In the genomic region with DNA sequence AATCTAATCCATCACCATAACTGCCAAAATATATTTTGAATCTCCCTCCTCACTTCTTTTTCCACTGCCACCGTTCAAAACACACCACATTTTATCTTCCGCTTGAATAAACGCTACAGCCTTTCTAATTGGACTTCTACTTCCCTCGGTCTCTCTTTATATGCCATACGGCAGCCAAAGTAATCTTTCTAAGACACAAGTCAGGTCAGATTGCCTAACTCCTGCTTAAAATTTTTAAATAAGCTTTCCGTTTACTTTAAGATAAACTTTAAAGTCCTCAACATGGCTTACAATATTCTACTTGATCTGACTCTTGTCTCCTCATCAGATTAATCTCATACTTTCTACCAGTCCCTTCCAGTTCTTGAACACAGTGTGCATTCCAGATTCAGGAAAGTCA, we compare ENCODE assay signal across 13 cellular contexts.
"Had no signal": no experiment of that assay in that cellular context is flagged by ENCODE, and none has a peak within 500 bp of the region (broad histone marks: within the 10 kb centered on the region; RNA-seq: fewer than 3 reads in every experiment).

No MANE protein-coding gene starts in this region.

- H3K9me3 Mint-ChIP-seq: activated CD4-positive, alpha-beta T cell treated with anti-CD3 and anti-CD28 coated beads, Interleukin-2, amount 10 ng/mL, durations not matched to agents 24 days and 14 days; activated naive CD8-positive, alpha-beta T cell treated with anti-CD3 and anti-CD28 coated beads, Interleukin-2, amount 50 U/mL, for 24 hours; immature natural killer cell; memory B cell; neural crest cell; stimulated activated naive CD8-positive, alpha-beta T cell treated with anti-CD3 and anti-CD28 coated beads, Interleukin-15, amount 100 ng/mL, for 72 hours had no signal

- H3K4me3 ChIP-seq: ovary, testis had no signal

- ATAC-seq: activated naive CD8-positive, alpha-beta T cell treated with anti-CD3 and anti-CD28 coated beads, Interleukin-2, amount 50 U/mL, for 24 hours; SK-N-SH treated with all-trans-retinoic acid at 6 μM for 48 hours; stimulated activated naive CD8-positive, alpha-beta T cell treated with anti-CD3 and anti-CD28 coated beads, Interleukin-15, amount 100 ng/mL, for 72 hours had no signal

- H3K27me3 ChIP-seq: ovary, testis had no signal

- H3K9me3 ChIP-seq: ovary, testis had no signal

- H3K27ac ChIP-seq: ovary, testis had no signal

- H3K36me3 ChIP-seq: ovary had no signal

- H3K27ac Mint-ChIP-seq: activated CD4-positive, alpha-beta T cell treated with anti-CD3 and anti-CD28 coated beads, Interleukin-2, amount 10 ng/mL, durations not matched to agents 24 days and 14 days; activated naive CD8-positive, alpha-beta T cell treated with anti-CD3 and anti-CD28 coated beads, Interleukin-2, amount 50 U/mL, for 24 hours; stimulated activated naive CD8-positive, alpha-beta T cell treated with anti-CD3 and anti-CD28 coated beads, Interleukin-15, amount 100 ng/mL, for 72 hours had no signal

- DNase-seq: activated CD4-positive, alpha-beta T cell treated with anti-CD3 and anti-CD28 coated beads, Interleukin-2, amount 10 ng/mL, durations not matched to agents 24 days and 14 days; activated gamma-delta T cell; activated naive CD8-positive, alpha-beta T cell treated with anti-CD3 and anti-CD28 coated beads, Interleukin-2, amount 50 U/mL, for 24 hours; cortex of kidney; effector CD8-positive, alpha-beta T cell; immature natural killer cell; ovary; stimulated activated CD4-positive, alpha-beta T cell treated with anti-CD3 and anti-CD28 coated beads, Interleukin-4, amount 100 ng/mL, for 4 hours; stimulated activated naive CD8-positive, alpha-beta T cell treated with anti-CD3 and anti-CD28 coated beads, Interleukin-15, amount 100 ng/mL, for 72 hours; testis had no signal

- H3K4me1 ChIP-seq: testis had no signal

- H3K27me3 Mint-ChIP-seq: activated CD4-positive, alpha-beta T cell treated with anti-CD3 and anti-CD28 coated beads, Interleukin-2, amount 10 ng/mL, durations not matched to agents 24 days and 14 days; activated naive CD8-positive, alpha-beta T cell treated with anti-CD3 and anti-CD28 coated beads, Interleukin-2, amount 50 U/mL, for 24 hours; memory B cell; stimulated activated naive CD8-positive, alpha-beta T cell treated with anti-CD3 and anti-CD28 coated beads, Interleukin-15, amount 100 ng/mL, for 72 hours had no signal

- H3K4me3 Mint-ChIP-seq: activated CD4-positive, alpha-beta T cell treated with anti-CD3 and anti-CD28 coated beads, Interleukin-2, amount 10 ng/mL, durations not matched to agents 24 days and 14 days; activated naive CD8-positive, alpha-beta T cell treated with anti-CD3 and anti-CD28 coated beads, Interleukin-2, amount 50 U/mL, for 24 hours; memory B cell; neural crest cell; stimulated activated naive CD8-positive, alpha-beta T cell treated with anti-CD3 and anti-CD28 coated beads, Interleukin-15, amount 100 ng/mL, for 72 hours had no signal
